In genomic region chr19:55590109-55590508, GRCh38 we compare ENCODE assay signal across 15 cellular contexts. TPM values are rescaled to one million over a fixed set of nuclear protein-coding genes. Genes with fewer than 3 reads are reported as not detected.
DNase-seq lines count a peak whose midpoint lies in the region; ATAC-seq and TF ChIP-seq lines count a peak whose summit lies in the region.
"Had no signal": no experiment of that assay in that cellular context is flagged by ENCODE, and none has a peak within 500 bp of the region (broad histone marks: within the 10 kb centered on the region; RNA-seq: fewer than 3 reads in every experiment).

No MANE protein-coding gene starts in this region.

- no peak overlapping the region for H4K91ac ChIP-seq in H9 (ENCODE audit: insufficient read length, low read depth, low read length)

- peaks cover 50% of the 10 kb centered on the region for H3F3A ChIP-seq in neural progenitor cell (ENCODE audit: low read depth)

- H2BK120ac ChIP-seq in H9 (ENCODE audit: low read depth, low read length, poor library complexity, severe bottlenecking) = no peak overlapping the region

- H2BK15ac ChIP-seq in H9 (ENCODE audit: low read depth, low read length) = no peak overlapping the region

- H3K4me1 Mint-ChIP-seq in H9 (peaks cover 26 to 44% of the 10 kb centered on the region in 2 experiments), endothelial cell (ENCODE audit: unreplicated experiment) (peaks cover 16% of the 10 kb centered on the region), neural progenitor cell (peaks cover 46% of the 10 kb centered on the region)

- H3K27ac Mint-ChIP-seq in H9 (peak overlapping the region in 2 of 3 experiments; percentile 50 to 53; a peak in 3 of 7 replicates), endothelial cell (ENCODE audit: unreplicated experiment) (peak overlapping the region; percentile 28), neural progenitor cell (no peak overlapping the region)

- H3K9me3 ChIP-seq in H9 (ENCODE audit: control insufficient read depth, low read depth, low read length) (no peaks in the 10 kb centered on the region), RWPE2 (ENCODE audit: severe bottlenecking) (no peaks in the 10 kb centered on the region), neural progenitor cell (ENCODE audit: low read depth) (no peaks in the 10 kb centered on the region)
- H3K9me3 ChIP-seq: Caco-2 had no signal

- ATAC-seq in RWPE2 (ENCODE audit: low read depth) (no peak), GM18861 (IDR thresholded peaks at IDR 0.05; ENCODE audit: unreplicated experiment) (no peak)

- H3K23ac ChIP-seq in H9 (ENCODE audit: insufficient read length, low read depth, low read length) = no peak overlapping the region

- H3K23me2 ChIP-seq in H9 (ENCODE audit: insufficient read length, low read depth, low read length, poor library complexity, severe bottlenecking) = peaks cover 7% of the 10 kb centered on the region

- H3K4ac ChIP-seq in H9 (ENCODE audit: low read depth, low read length) = no peak overlapping the region

- H3K4me3 ChIP-seq in RWPE2 (ENCODE audit: severe bottlenecking) = no peak overlapping the region
- H3K4me3 ChIP-seq in neural progenitor cell = no peak overlapping the region
- H3K4me3 ChIP-seq: BLaER1 had no signal

- H3K79me2 ChIP-seq in H9 (ENCODE audit: insufficient read depth, low read length) (no peaks in the 10 kb centered on the region), neural progenitor cell (ENCODE audit: low read depth) (no peaks in the 10 kb centered on the region)

- H2BK5ac ChIP-seq in H9 (ENCODE audit: insufficient read length, low read length) = no peak overlapping the region

- H3K9ac ChIP-seq in H9 (ENCODE audit: extremely low read depth, insufficient read length, low read length) = no peak overlapping the region
- H3K9ac ChIP-seq in neural progenitor cell = no peak overlapping the region
- H3K9ac ChIP-seq: BLaER1 had no signal

- H3K27me3 Mint-ChIP-seq in H9 (ENCODE audit: low read depth) = peaks cover 2% of the 10 kb centered on the region; the same call in 1 of the 2 replicates
- H3K27me3 Mint-ChIP-seq in endothelial cell (ENCODE audit: unreplicated experiment) = peaks cover 15% of the 10 kb centered on the region
- peaks cover 6% of the 10 kb centered on the region for H3K27me3 Mint-ChIP-seq in neural progenitor cell (ENCODE audit: insufficient read depth, low read depth)

- H3K36me3 Mint-ChIP-seq in H9 (ENCODE audit: insufficient read depth in 1 of 3, low read depth in 3 of 3) (peaks cover 6 to 13% (median 8%) of the 10 kb centered on the region in 3 experiments; a peak in 6 of 7 replicates), endothelial cell (ENCODE audit: low read depth, unreplicated experiment) (peaks cover 18% of the 10 kb centered on the region), neural progenitor cell (peaks cover 16% of the 10 kb centered on the region)

- no peak overlapping the region for H3K18ac ChIP-seq in H9 (ENCODE audit: insufficient read length, low read depth, low read length)

- TF ChIP-seq CTCF in H9 (conservative IDR thresholded peaks at IDR 0.05) = no peak
- TF ChIP-seq CTCF in RWPE2 (IDR thresholded peaks at IDR 0.05; ENCODE audit: poor library complexity, severe bottlenecking) = no peak
- no peak for TF ChIP-seq CTCF in endothelial cell (IDR thresholded peaks at IDR 0.05; ENCODE audit: unreplicated experiment)
- TF ChIP-seq CTCF in neural progenitor cell (IDR thresholded peaks at IDR 0.05) = no peak

- H2AFZ ChIP-seq in H9 (ENCODE audit: low read length) (no peak overlapping the region), neural progenitor cell (replicated peaks) (no peak overlapping the region)

- peak overlapping the region in 1 of 2 experiments; percentile 66; a peak in 3 of 5 replicates for H3K4me3 Mint-ChIP-seq in H9
- H3K4me3 Mint-ChIP-seq in endothelial cell (ENCODE audit: unreplicated experiment) = no peak overlapping the region
- peak overlapping the region; percentile 48 for H3K4me3 Mint-ChIP-seq in neural progenitor cell

- H3K56ac ChIP-seq in H9 (ENCODE audit: insufficient read length, low read depth, low read length) = no peak overlapping the region

- WGBS in H9 (ENCODE audit: extremely low coverage, insufficient read length, low lambda C conversion rate) = no CpG with 5 or more reads among the region's 7 CpGs

- no peak overlapping the region for H3T11ph ChIP-seq in H9 (ENCODE audit: low read length)

- H3K9me3 Mint-ChIP-seq in H9 (no peaks in the 10 kb centered on the region; a peak in 1 of 5 replicates), endothelial cell (ENCODE audit: unreplicated experiment) (no peaks in the 10 kb centered on the region), neural progenitor cell (peaks cover 3% of the 10 kb centered on the region)
- H3K9me3 Mint-ChIP-seq: CD8-positive, alpha-beta memory T cell had no signal

- H2BK20ac ChIP-seq in H9 (ENCODE audit: low read depth, low read length, poor library complexity, severe bottlenecking) = no peak overlapping the region

- H4K5ac ChIP-seq in H9 (ENCODE audit: insufficient read length, low read depth, low read length) = no peak overlapping the region

- H4K8ac ChIP-seq in H9 (replicated peaks; ENCODE audit: insufficient read length, low read depth, low read length) = no peak overlapping the region

- H3K36me3 ChIP-seq in RWPE2 (ENCODE audit: low read depth) (peaks cover 4% of the 10 kb centered on the region), neural progenitor cell (peaks cover 5% of the 10 kb centered on the region)

- H3K14ac ChIP-seq in H9 (ENCODE audit: insufficient read depth, low read length) = no peak overlapping the region

- H2BK12ac ChIP-seq in H9 (ENCODE audit: insufficient read length, low read depth, low read length) = no peak overlapping the region

- H2AK5ac ChIP-seq in H9 (ENCODE audit: insufficient read length, low read length) = no peak overlapping the region

- H3K79me1 ChIP-seq in H9 (ENCODE audit: insufficient read depth, low read depth, low read length, poor library complexity, severe bottlenecking) = no peaks in the 10 kb centered on the region

- DNase-seq in H9 (no peak), RWPE2 (ENCODE audit: low spot score) (peak; percentile 19), endothelial cell (ENCODE audit: low spot score) (no peak), neural progenitor cell (ENCODE audit: low spot score) (no peak), NCI-H1436 (lab: John Stamatoyannopoulos, UW) (no peak), substantia nigra (lab: John Stamatoyannopoulos, UW) (no peak), NCI-H1105 treated with DMSO at 0.1 percent for 48 hours (lab: John Stamatoyannopoulos, UW) (no peak)
- DNase-seq: AML-193, GDM1, KBM-7 had no signal

- no peak overlapping the region for H3K27ac ChIP-seq in H9 (ENCODE audit: insufficient read length, low read depth, low read length)
- no peak overlapping the region for H3K27ac ChIP-seq in RWPE2 (ENCODE audit: poor library complexity, severe bottlenecking)
- H3K27ac ChIP-seq in neural progenitor cell = peak overlapping the region; percentile 76
- H3K27ac ChIP-seq in substantia nigra (ENCODE audit: low read depth, low read length, poor library complexity, severe bottlenecking) = no peak overlapping the region
- H3K27ac ChIP-seq: BLaER1, HL-60 had no signal

- no peaks in the 10 kb centered on the region; the same call in 1 of the 2 replicates for H3K4me1 ChIP-seq in H9 (ENCODE audit: insufficient read depth, low read length)
- H3K4me1 ChIP-seq in RWPE2 (ENCODE audit: insufficient read depth, poor library complexity, severe bottlenecking) = peaks cover 6% of the 10 kb centered on the region
- peaks cover 16% of the 10 kb centered on the region for H3K4me1 ChIP-seq in neural progenitor cell

- H4K20me1 ChIP-seq in H9 (ENCODE audit: control insufficient read depth, insufficient read depth, insufficient read length) (peaks cover 2% of the 10 kb centered on the region), neural progenitor cell (ENCODE audit: low read depth) (no peaks in the 10 kb centered on the region)
- H4K20me1 ChIP-seq: BLaER1 had no signal

- no peaks in the 10 kb centered on the region for H3K27me3 ChIP-seq in H9 (ENCODE audit: insufficient read depth, low read length)
- no peaks in the 10 kb centered on the region for H3K27me3 ChIP-seq in RWPE2 (ENCODE audit: insufficient read depth, poor library complexity, severe bottlenecking)
- H3K27me3 ChIP-seq in neural progenitor cell = no peaks in the 10 kb centered on the region
- H3K27me3 ChIP-seq: BLaER1 had no signal

- no peak overlapping the region for H3K4me2 ChIP-seq in H9 (ENCODE audit: insufficient read depth, insufficient read length, low read length)
- peak overlapping the region; percentile 60 for H3K4me2 ChIP-seq in neural progenitor cell
- H3K4me2 ChIP-seq: BLaER1 had no signal

RNA-seq across cellular contexts. Expression of gene FIZ1, which starts 9.2 kb away (rescaled TPM):
- total RNA-seq in H9 (2021) (21.5 and 25.2 TPM in 2 replicates), endothelial cell (ENCODE audit: unreplicated experiment) (21.5 TPM), neural progenitor cell (ENCODE audit: low replicate concordance) (4.8 and 10.8 TPM in 2 replicates)

RNA-seq across cellular contexts. Expression of gene ZNF579, which starts 9.5 kb away (rescaled TPM):
- total RNA-seq in H9 (2021) (19.9 and 21.5 TPM in 2 replicates), endothelial cell (ENCODE audit: unreplicated experiment) (36.4 TPM), neural progenitor cell (ENCODE audit: low replicate concordance) (2.1 and 15.2 TPM in 2 replicates)

RNA-seq across cellular contexts. Expression of gene ZNF524, which starts 10.0 kb away (rescaled TPM):
- total RNA-seq in H9 (2021) (2.9 and 3.0 TPM in 2 replicates), endothelial cell (ENCODE audit: unreplicated experiment) (9.3 TPM), neural progenitor cell (ENCODE audit: low replicate concordance) (3.2 and 5.4 TPM in 2 replicates)

RNA-seq across cellular contexts. Expression of gene ZNF865, which starts 15.3 kb away (rescaled TPM):
- total RNA-seq in H9 (2021) (13.8 and 14.3 TPM in 2 replicates), endothelial cell (ENCODE audit: unreplicated experiment) (14.5 TPM), neural progenitor cell (ENCODE audit: low replicate concordance) (0.49 and 4.5 TPM in 2 replicates)

RNA-seq across cellular contexts. Expression of gene ZNF784, which starts 34.3 kb away (rescaled TPM):
- 9.9 and 10.7 TPM in 2 replicates for total RNA-seq in H9 (2021)
- total RNA-seq in endothelial cell (ENCODE audit: unreplicated experiment) = 6.8 TPM
- total RNA-seq in neural progenitor cell (ENCODE audit: low replicate concordance) = 3.9 and 12.5 TPM in 2 replicates
